Comparison of ENCODE assay signal across 4 cellular contexts in the genomic region with DNA sequence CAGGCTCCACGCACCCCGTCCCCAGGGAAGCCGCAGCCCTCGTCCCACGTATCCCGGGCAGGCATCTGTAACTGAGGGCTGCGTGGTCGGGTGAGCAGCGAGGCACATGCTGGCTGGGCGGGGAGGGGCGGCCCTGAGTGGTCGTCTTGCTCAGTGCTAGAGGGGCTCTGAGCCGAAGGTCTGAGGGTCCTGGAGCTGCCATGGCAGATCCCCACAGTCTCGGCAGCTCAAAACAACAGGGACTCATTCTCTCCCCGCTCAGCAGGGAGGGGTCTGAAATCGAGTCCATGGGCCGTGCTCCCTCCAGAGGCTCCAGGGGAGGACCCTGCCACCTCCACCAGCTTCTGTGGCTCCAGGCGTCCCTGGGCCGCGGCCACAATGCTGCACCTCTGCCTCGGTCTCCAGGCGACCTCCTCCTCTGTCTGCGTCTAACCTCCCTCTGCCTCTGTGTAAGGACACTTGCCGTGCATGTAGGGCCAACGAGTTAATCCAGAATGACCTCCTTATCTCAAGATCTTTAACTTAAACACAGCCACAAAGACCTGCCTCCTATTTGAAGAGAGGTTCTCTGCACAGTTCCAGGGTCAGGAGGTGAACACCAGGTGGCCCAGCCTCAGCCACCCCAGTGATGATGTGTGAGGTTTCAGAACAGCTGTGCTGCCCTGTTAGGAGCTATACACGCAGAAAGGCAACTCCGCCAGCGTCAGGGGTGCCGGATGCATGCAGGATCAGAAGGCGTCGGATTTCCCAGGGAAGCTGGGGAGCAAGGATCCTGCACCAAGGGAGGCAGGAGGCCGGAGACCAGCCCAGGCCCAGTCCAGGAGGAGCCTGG. TPM values are rescaled to one million over a fixed set of nuclear protein-coding genes. Genes with fewer than 3 reads are reported as not detected.
"Had no signal": no experiment of that assay in that cellular context is flagged by ENCODE, and none has a peak within 500 bp of the region (broad histone marks: within the 10 kb centered on the region; RNA-seq: fewer than 3 reads in every experiment).

No MANE protein-coding gene starts in this region.

RNA-seq across cellular contexts. Expression of a gene that starts 46.6 kb away (rescaled TPM):
- total RNA-seq: activated CD4-positive, alpha-beta memory T cell treated with anti-CD3 and anti-CD28 coated beads, Interleukin-2, amount 10 ng/mL, durations not matched to agents 7 days and 5 days; activated naive CD8-positive, alpha-beta T cell treated with anti-CD3 and anti-CD28 coated beads for 36 hours; renal cortical epithelial cell had no signal
- polyA plus RNA-seq: naive thymus-derived CD4-positive, alpha-beta T cell had no signal
